In the genomic region with DNA sequence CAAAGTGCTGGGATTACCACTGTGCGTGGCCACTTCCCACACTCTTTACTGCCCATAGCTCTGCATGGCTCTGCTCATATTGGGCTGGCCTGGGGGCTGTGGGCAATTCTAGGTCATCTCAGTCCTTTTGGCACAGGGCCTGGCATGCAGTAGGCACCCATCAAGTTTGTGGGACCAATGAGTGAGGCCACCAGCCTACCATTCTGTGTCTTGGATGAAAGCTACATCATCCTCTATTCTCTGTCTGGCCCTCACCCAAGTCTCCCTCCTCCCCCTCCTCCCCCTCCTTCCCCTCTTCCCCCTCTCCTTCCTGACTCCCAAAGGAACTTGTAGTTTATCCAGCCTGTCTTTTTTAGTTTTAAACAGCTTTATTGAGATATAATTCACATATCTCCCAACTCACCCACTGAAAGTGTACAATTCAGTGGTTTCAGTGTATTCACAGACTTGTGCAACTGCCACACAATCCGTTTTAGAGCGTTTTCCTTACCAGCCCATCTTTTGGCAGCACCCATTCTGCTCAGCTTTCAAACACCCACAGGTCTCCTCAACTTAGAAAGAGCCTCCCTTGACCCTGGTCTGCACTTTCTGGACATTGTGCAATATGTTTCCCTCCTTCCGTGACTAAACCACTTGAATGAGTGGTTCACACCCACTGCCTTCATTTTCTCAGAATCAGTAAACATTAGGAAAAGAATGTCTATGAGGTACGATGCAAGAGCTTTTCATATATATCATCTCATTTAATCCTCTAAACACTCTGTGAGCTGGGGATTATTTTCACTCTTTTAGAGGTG, we compare ENCODE assay signal across 11 cellular contexts. TPM values are rescaled to one million over a fixed set of nuclear protein-coding genes. Genes with fewer than 3 reads are reported as not detected.
DNase-seq lines count a peak whose midpoint lies in the region; FAIRE-seq and TF ChIP-seq lines count a peak whose summit lies in the region.
"Had no signal": no experiment of that assay in that cellular context is flagged by ENCODE, and none has a peak within 500 bp of the region (broad histone marks: within the 10 kb centered on the region; RNA-seq: fewer than 3 reads in every experiment).

No MANE protein-coding gene starts in this region.

- no peak overlapping the region for H4K8ac ChIP-seq in H1 (ENCODE audit: extremely low read depth, insufficient read depth, low read length)

- no peak overlapping the region for H3K56ac ChIP-seq in H1 (replicated peaks; ENCODE audit: insufficient read length, low read depth, low read length)

- no peaks in the 10 kb centered on the region for H3K36me3 ChIP-seq in H1 (ENCODE audit: control insufficient read depth in 2 of 4, insufficient read depth in 4 of 4, low read length in 3 of 4)
- H3K36me3 ChIP-seq: HAP-1 had no signal

- no peak overlapping the region for H2AFZ ChIP-seq in H1 (ENCODE audit: low read length)

- POLR2A ChIA-PET in H1 (lab: Charles Lee; ENCODE audit: partially characterized antibody), result interaction anchor here (0.6 to 1.8 kb wide), 7 partner anchors 13 to 538 kb away, joined by 3 to 8 read pairs (median 5); a partner anchor contains a TSS

- H3K4me2 ChIP-seq in H1 (ENCODE audit: insufficient read depth in 1 of 2, low read depth in 2 of 2, low read length in 2 of 2), result no peak overlapping the region

- no peak for TF ChIP-seq EP300 in H1 (IDR thresholded peaks at IDR 0.05; ENCODE audit: borderline replicate concordance in 1 of 2, low read depth in 2 of 2, low read length in 2 of 2)

- no peaks in the 10 kb centered on the region for H4K20me1 ChIP-seq in H1 (replicated peaks in 1 of 2; ENCODE audit: control insufficient read depth in 1 of 2, insufficient read depth in 2 of 2, low read length in 2 of 2)

- H2BK15ac ChIP-seq in H1 (ENCODE audit: low read length), result no peak overlapping the region; the same call in none of the 2 replicates

- no peak for TF ChIP-seq RAD21 in H1 (IDR thresholded peaks at IDR 0.05 in 1 of 2, conservative IDR thresholded peaks at IDR 0.05 in 1 of 2; ENCODE audit: low read depth in 2 of 2, low read length in 2 of 2)

- H3K4ac ChIP-seq in H1 (replicated peaks; ENCODE audit: insufficient read length, low read depth, low read length), result no peak overlapping the region

- no peak overlapping the region for H3K14ac ChIP-seq in H1 (ENCODE audit: insufficient read length)

- no peak overlapping the region for H2BK5ac ChIP-seq in H1 (ENCODE audit: low read depth, low read length)

- H2BK20ac ChIP-seq in H1 (ENCODE audit: low read length), result peak overlapping the region; percentile 80; the same call in 1 of the 2 replicates

- H3K18ac ChIP-seq in H1 (ENCODE audit: extremely low read depth, low read length), result no peak overlapping the region

- CTCF ChIA-PET in H1 (lab: Charles Lee; ENCODE audit: partially characterized antibody), result interaction anchor here (0.8 to 2.2 kb wide), 8 partner anchors 11 to 242 kb away, joined by 3 to 7 read pairs (median 3); no protein-coding TSS in a partner anchor

- peak overlapping the region; percentile 66 for H3K27ac Mint-ChIP-seq in nephron progenitor cell

- FAIRE-seq in H1 (lab: Jason Lieb, UNC), result no peak

- DNase-seq in AG10803 (ENCODE audit: low read depth) (peak; percentile 81), M059J (ENCODE audit: low read depth) (peak; percentile 54), H1 (ENCODE audit: low read depth in 1 of 2, low spot score in 2 of 2) (no peak), nephron progenitor cell (no peak), nucleus accumbens (lab: John Stamatoyannopoulos, UW) (no peak), NCI-H1436 (lab: John Stamatoyannopoulos, UW) (no peak), T1000 (lab: John Stamatoyannopoulos, UW) (no peak)
- DNase-seq in activated CD8-positive, alpha-beta memory T cell treated with anti-CD3 and anti-CD28 coated beads for 24 hours, result no peak
- DNase-seq: anterior cingulate cortex, NCI-H1092 treated with DMSO at 0.1 percent for 48 hours had no signal

- no peak for TF ChIP-seq CTCF in AG10803 (conservative IDR thresholded peaks at IDR 0.05; ENCODE audit: low read length)
- TF ChIP-seq CTCF in H1 (IDR thresholded peaks at IDR 0.05; ENCODE audit: control extremely low read depth in 1 of 3, insufficient read depth in 1 of 3, low read depth in 1 of 3, low read length in 3 of 3), result no peak
- TF ChIP-seq CTCF in nephron progenitor cell (IDR thresholded peaks at IDR 0.05), result no peak

- no peak overlapping the region for H3K27ac ChIP-seq in H1 (ENCODE audit: low read depth, low read length)

- no peaks in the 10 kb centered on the region for H3K23me2 ChIP-seq in H1 (ENCODE audit: low read depth, low read length)

- H3K36me3 Mint-ChIP-seq in nephron progenitor cell (ENCODE audit: low read depth), result no peaks in the 10 kb centered on the region

- H3K4me1 Mint-ChIP-seq in nephron progenitor cell, result peaks cover 67% of the 10 kb centered on the region

- H3K23ac ChIP-seq in H1 (ENCODE audit: insufficient read length), result no peak overlapping the region

- peaks cover 14% of the 10 kb centered on the region for H3K27me3 Mint-ChIP-seq in nephron progenitor cell (ENCODE audit: low read depth, poor library complexity)

- no peaks in the 10 kb centered on the region for H3K9me3 ChIP-seq in H1 (ENCODE audit: insufficient read depth in 2 of 2, low read depth in 1 of 2, low read length in 1 of 2)

- H3K4me3 Mint-ChIP-seq in nephron progenitor cell, result no peak overlapping the region

- peaks cover 5 to 15% (median 7%) of the 10 kb centered on the region in 4 experiments; a peak in 6 of 7 replicates for H3K4me1 ChIP-seq in H1 (replicated peaks in 1 of 4; ENCODE audit: control insufficient read depth in 3 of 4, insufficient read depth in 4 of 4, low read length in 3 of 4)

- H3K79me2 ChIP-seq in H1 (ENCODE audit: control insufficient read depth in 1 of 2, insufficient read depth in 2 of 2, low read length in 2 of 2), result no peaks in the 10 kb centered on the region

- H3K79me1 ChIP-seq in H1 (ENCODE audit: low read depth, low read length), result no peaks in the 10 kb centered on the region

- peak overlapping the region; percentile 68; the same call in 1 of the 2 replicates for H2BK12ac ChIP-seq in H1 (ENCODE audit: low read depth, low read length)

- H3K4me3 ChIP-seq in AG10803 (ENCODE audit: low read length), result no peak overlapping the region
- no peak overlapping the region for H3K4me3 ChIP-seq in H1 (ENCODE audit: extremely low read depth in 1 of 4, insufficient read depth in 2 of 4, low read depth in 3 of 4, low read length in 4 of 4)
- H3K4me3 ChIP-seq: HAP-1 had no signal

- H2AK5ac ChIP-seq in H1 (ENCODE audit: low read depth, low read length), result peak overlapping the region; percentile 66; the same call in 1 of the 2 replicates

- WGBS in H1 (ENCODE audit: extremely low coverage in 1 of 2, insufficient coverage in 1 of 2, insufficient read length in 1 of 2, insufficient replicate concordance in 2 of 2, low coverage in 1 of 2, low lambda C conversion rate in 2 of 2, missing lambda C conversion rate in 1 of 2), 2 experiments, result 91% methylated on average over 5 of the region's 5 CpGs; no CpG with 5 or more reads in 1 of the 2 experiments

- H2BK120ac ChIP-seq in H1 (replicated peaks; ENCODE audit: low read depth, low read length), result no peak overlapping the region

- TF ChIP-seq POLR2A in H1 (IDR thresholded peaks at IDR 0.05; ENCODE audit: control extremely low read depth in 1 of 2, low read depth in 2 of 2, low read length in 2 of 2), result no peak

- no peak overlapping the region for H4K5ac ChIP-seq in H1 (ENCODE audit: insufficient read length, low read depth, low read length)

- H4K91ac ChIP-seq in H1 (replicated peaks; ENCODE audit: insufficient read length, low read length), result no peak overlapping the region

- no peak overlapping the region for H3K9ac ChIP-seq in H1 (replicated peaks in 1 of 4; ENCODE audit: extremely low read depth in 1 of 4, low read depth in 3 of 4, low read length in 3 of 4)

- H3K27me3 ChIP-seq in H1 (replicated peaks in 1 of 4; ENCODE audit: control insufficient read depth in 3 of 4, extremely low read depth in 1 of 4, insufficient read depth in 3 of 4, low read length in 3 of 4), result no peaks in the 10 kb centered on the region

- H3K9me3 Mint-ChIP-seq in nephron progenitor cell, result peaks cover 3% of the 10 kb centered on the region

TF ChIP-seq in H1, 55 proteins besides CTCF, POLR2A, EP300 and RAD21 (continues in another document):
- no peak for TF ChIP-seq CHD1 (IDR thresholded peaks at IDR 0.05; ENCODE audit: low read depth, low read length)

RNA-seq across cellular contexts. Expression of a gene that starts 21.5 kb away (rescaled TPM):
- total RNA-seq in M059J (2014; rRNA removed; shearing (Covaris generic)), result 63.0 and 71.2 TPM in 2 replicates
- total RNA-seq in H1 (2021; fragmentation: NEBNext Ultra II Directional; extraction: Animal tissue kit (Norgen Biotek cat#: 25700)), result 48.3 and 52.1 TPM in 2 replicates
- polyA plus RNA-seq in H1 (2011; rRNA removed), result 121 and 129 TPM in 2 replicates
- polyA plus RNA-seq in H1 (2011; cell fraction: cytosol; rRNA removed), result 115 TPM
- 95.2 TPM for polyA plus RNA-seq in H1 (2011; cell fraction: nucleus; rRNA removed)
- 70.4 to 84.7 TPM (median 74.9 TPM) in 4 replicates for polyA plus RNA-seq in H1 (2012, experiment 1 of 2)
- polyA plus RNA-seq in H1 (2012, experiment 2 of 2), result 103 TPM
- 61.3 TPM for polyA plus RNA-seq in H1 (2013, experiment 1 of 2)
- polyA plus RNA-seq in H1 (2013, experiment 2 of 2), result 58.7 TPM
- 95.6 and 97.8 TPM in 2 replicates for polyA minus RNA-seq in H1 (2011; rRNA and poly(A)+ RNA removed)
- 36.3 TPM for polyA minus RNA-seq in H1 (2011; cell fraction: cytosol; rRNA and poly(A)+ RNA removed)
- polyA minus RNA-seq in H1 (2011; cell fraction: nucleus; rRNA and poly(A)+ RNA removed), result 63.1 TPM

Comparison
In these comparisons a context has a peak if more than half of its experiments do, and no peak if none do; other contexts are left out.
1. DNase-seq: peak in AG10803 (single experiment) and M059J (single experiment); none in H1 (0 of 2), nephron progenitor cell (single experiment), nucleus accumbens (0 of 56), NCI-H1436 (single experiment), activated CD8-positive, alpha-beta memory T cell treated with anti-CD3 and anti-CD28 coated beads for 24 hours (single experiment) and T1000 (single experiment).